Comparison of ENCODE assay signal across 1 cellular context in genomic region chr2:219561179-219562048, GRCh38.
A peak's percentile ranks its signal among the peaks of the same experiment; 100 is the strongest.
TF ChIP-seq lines count a peak whose summit lies in the region.

No MANE protein-coding gene starts in this region.

TF ChIP-seq in HepG2, 621 proteins besides CTCF, POLR2A, EP300 and RAD21 (continues in another document):
- TF ChIP-seq IRF9 (CRISPR knock-in tag; IDR thresholded peaks at IDR 0.05; ENCODE audit: borderline replicate concordance) = 0 out of 2 replicates have a peak, but pooled peaks have one; percentile 34
- no peak; the same call in 1 of the 2 replicates for TF ChIP-seq MAX (IDR thresholded peaks at IDR 0.05)
- TF ChIP-seq ZFP37 (CRISPR knock-in tag; IDR thresholded peaks at IDR 0.05; ENCODE audit: borderline replicate concordance) = no peak; the same call in 1 of the 2 replicates
- no peak for TF ChIP-seq CHD2 (IDR thresholded peaks at IDR 0.05; ENCODE audit: low read depth, low read length)
- peak; percentile 37; the same call in 1 of the 2 replicates for TF ChIP-seq ELF1 (CRISPR knock-in tag; IDR thresholded peaks at IDR 0.05)
- TF ChIP-seq, protein P1, sequence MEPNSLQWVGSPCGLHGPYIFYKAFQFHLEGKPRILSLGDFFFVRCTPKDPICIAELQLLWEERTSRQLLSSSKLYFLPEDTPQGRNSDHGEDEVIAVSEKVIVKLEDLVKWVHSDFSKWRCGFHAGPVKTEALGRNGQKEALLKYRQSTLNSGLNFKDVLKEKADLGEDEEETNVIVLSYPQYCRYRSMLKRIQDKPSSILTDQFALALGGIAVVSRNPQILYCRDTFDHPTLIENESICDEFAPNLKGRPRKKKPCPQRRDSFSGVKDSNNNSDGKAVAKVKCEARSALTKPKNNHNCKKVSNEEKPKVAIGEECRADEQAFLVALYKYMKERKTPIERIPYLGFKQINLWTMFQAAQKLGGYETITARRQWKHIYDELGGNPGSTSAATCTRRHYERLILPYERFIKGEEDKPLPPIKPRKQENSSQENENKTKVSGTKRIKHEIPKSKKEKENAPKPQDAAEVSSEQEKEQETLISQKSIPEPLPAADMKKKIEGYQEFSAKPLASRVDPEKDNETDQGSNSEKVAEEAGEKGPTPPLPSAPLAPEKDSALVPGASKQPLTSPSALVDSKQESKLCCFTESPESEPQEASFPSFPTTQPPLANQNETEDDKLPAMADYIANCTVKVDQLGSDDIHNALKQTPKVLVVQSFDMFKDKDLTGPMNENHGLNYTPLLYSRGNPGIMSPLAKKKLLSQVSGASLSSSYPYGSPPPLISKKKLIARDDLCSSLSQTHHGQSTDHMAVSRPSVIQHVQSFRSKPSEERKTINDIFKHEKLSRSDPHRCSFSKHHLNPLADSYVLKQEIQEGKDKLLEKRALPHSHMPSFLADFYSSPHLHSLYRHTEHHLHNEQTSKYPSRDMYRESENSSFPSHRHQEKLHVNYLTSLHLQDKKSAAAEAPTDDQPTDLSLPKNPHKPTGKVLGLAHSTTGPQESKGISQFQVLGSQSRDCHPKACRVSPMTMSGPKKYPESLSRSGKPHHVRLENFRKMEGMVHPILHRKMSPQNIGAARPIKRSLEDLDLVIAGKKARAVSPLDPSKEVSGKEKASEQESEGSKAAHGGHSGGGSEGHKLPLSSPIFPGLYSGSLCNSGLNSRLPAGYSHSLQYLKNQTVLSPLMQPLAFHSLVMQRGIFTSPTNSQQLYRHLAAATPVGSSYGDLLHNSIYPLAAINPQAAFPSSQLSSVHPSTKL (CRISPR knock-in tag; IDR thresholded peaks at IDR 0.05) = no peak
- no peak for TF ChIP-seq ZNF674 (CRISPR knock-in tag; IDR thresholded peaks at IDR 0.05; ENCODE audit: low read depth)
- 0 out of 2 replicates have a peak, but pooled peaks have one; percentile 14 for TF ChIP-seq ZNF446 (CRISPR knock-in tag; IDR thresholded peaks at IDR 0.05)
- peak; percentile 28; the same call in 1 of the 2 replicates for TF ChIP-seq ESRRA (CRISPR knock-in tag; IDR thresholded peaks at IDR 0.05; ENCODE audit: low read depth)
- no peak for TF ChIP-seq ZNF556 (CRISPR knock-in tag; IDR thresholded peaks at IDR 0.05; ENCODE audit: borderline replicate concordance)
- no peak for TF ChIP-seq TFDP1 (CRISPR knock-in tag; IDR thresholded peaks at IDR 0.05; ENCODE audit: borderline replicate concordance)
- no peak for TF ChIP-seq GMEB2 (CRISPR knock-in tag; IDR thresholded peaks at IDR 0.05; ENCODE audit: low read depth)
- TF ChIP-seq ZFX (CRISPR knock-in tag; IDR thresholded peaks at IDR 0.05; ENCODE audit: low read depth) = peak; percentile 18; the same call in 1 of the 2 replicates
- TF ChIP-seq RBM22 (optimal IDR thresholded peaks at IDR 0.05; ENCODE audit: low read length) = peak; percentile 50
- TF ChIP-seq SMC3 (IDR thresholded peaks at IDR 0.05; ENCODE audit: low read length) = 0 out of 2 replicates have a peak, but pooled peaks have one; percentile 5
- TF ChIP-seq ZNF577 (CRISPR knock-in tag; IDR thresholded peaks at IDR 0.05; ENCODE audit: borderline replicate concordance, low read depth) = no peak
- TF ChIP-seq HDAC2 (CRISPR knock-in tag; IDR thresholded peaks at IDR 0.05) = 0 out of 2 replicates have a peak, but pooled peaks have one; percentile 13
- TF ChIP-seq CBX5 (CRISPR knock-in tag; IDR thresholded peaks at IDR 0.05; ENCODE audit: borderline replicate concordance) = no peak
- TF ChIP-seq NR2C2 (CRISPR knock-in tag; IDR thresholded peaks at IDR 0.05; ENCODE audit: borderline replicate concordance) = no peak
- TF ChIP-seq SMAD1 (CRISPR knock-in tag; IDR thresholded peaks at IDR 0.05; ENCODE audit: borderline replicate concordance, low read depth) = no peak
- no peak for TF ChIP-seq GFI1 (CRISPR knock-in tag; IDR thresholded peaks at IDR 0.05; ENCODE audit: borderline replicate concordance)
- no peak for TF ChIP-seq ZSCAN22 (CRISPR knock-in tag; IDR thresholded peaks at IDR 0.05)
- TF ChIP-seq KDM4B (CRISPR knock-in tag; IDR thresholded peaks at IDR 0.05) = no peak
- peak; percentile 8; the same call in 1 of the 2 replicates for TF ChIP-seq ZNF605 (CRISPR knock-in tag; IDR thresholded peaks at IDR 0.05)
- TF ChIP-seq GATAD2A (CRISPR knock-in tag; IDR thresholded peaks at IDR 0.05) = no peak
- TF ChIP-seq ZNF720 (CRISPR knock-in tag; IDR thresholded peaks at IDR 0.05) = 0 out of 2 replicates have a peak, but pooled peaks have one; percentile 26
- TF ChIP-seq ZNF619 (CRISPR knock-in tag; IDR thresholded peaks at IDR 0.05) = no peak; the same call in 1 of the 2 replicates
- TF ChIP-seq ZNF614 (CRISPR knock-in tag; IDR thresholded peaks at IDR 0.05; ENCODE audit: borderline replicate concordance) = no peak
- no peak for TF ChIP-seq ZNF136 (CRISPR knock-in tag; IDR thresholded peaks at IDR 0.05; ENCODE audit: low read depth)
- TF ChIP-seq KLF11 (CRISPR knock-in tag; IDR thresholded peaks at IDR 0.05) = no peak
- TF ChIP-seq ZMYM4 (CRISPR knock-in tag; IDR thresholded peaks at IDR 0.05) = no peak
- TF ChIP-seq EED (CRISPR knock-in tag; IDR thresholded peaks at IDR 0.05) = peak; percentile 13; the same call in 1 of the 2 replicates
- TF ChIP-seq, protein P2, sequence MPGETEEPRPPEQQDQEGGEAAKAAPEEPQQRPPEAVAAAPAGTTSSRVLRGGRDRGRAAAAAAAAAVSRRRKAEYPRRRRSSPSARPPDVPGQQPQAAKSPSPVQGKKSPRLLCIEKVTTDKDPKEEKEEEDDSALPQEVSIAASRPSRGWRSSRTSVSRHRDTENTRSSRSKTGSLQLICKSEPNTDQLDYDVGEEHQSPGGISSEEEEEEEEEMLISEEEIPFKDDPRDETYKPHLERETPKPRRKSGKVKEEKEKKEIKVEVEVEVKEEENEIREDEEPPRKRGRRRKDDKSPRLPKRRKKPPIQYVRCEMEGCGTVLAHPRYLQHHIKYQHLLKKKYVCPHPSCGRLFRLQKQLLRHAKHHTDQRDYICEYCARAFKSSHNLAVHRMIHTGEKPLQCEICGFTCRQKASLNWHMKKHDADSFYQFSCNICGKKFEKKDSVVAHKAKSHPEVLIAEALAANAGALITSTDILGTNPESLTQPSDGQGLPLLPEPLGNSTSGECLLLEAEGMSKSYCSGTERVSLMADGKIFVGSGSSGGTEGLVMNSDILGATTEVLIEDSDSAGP (CRISPR knock-in tag; IDR thresholded peaks at IDR 0.05; ENCODE audit: borderline replicate concordance) = peak; percentile 48; the same call in 1 of the 2 replicates
- peak; percentile 97 for TF ChIP-seq AGO2 (optimal IDR thresholded peaks at IDR 0.05; ENCODE audit: low read depth, low read length)
- no peak for TF ChIP-seq ZNF530 (CRISPR knock-in tag; IDR thresholded peaks at IDR 0.05; ENCODE audit: low read depth)
- no peak for TF ChIP-seq ATF2 (CRISPR knock-in tag; IDR thresholded peaks at IDR 0.05)
- no peak for TF ChIP-seq IKZF5 (CRISPR knock-in tag; IDR thresholded peaks at IDR 0.05)
- no peak for TF ChIP-seq ZNF362 (CRISPR knock-in tag; IDR thresholded peaks at IDR 0.05; ENCODE audit: borderline replicate concordance)
- TF ChIP-seq IKZF4 (CRISPR knock-in tag; IDR thresholded peaks at IDR 0.05; ENCODE audit: borderline replicate concordance, low read depth, not compliant biosample characterization) = no peak
- TF ChIP-seq ZNF724P (CRISPR knock-in tag; IDR thresholded peaks at IDR 0.05; ENCODE audit: borderline replicate concordance) = 0 out of 2 replicates have a peak, but pooled peaks have one; percentile 20
- no peak for TF ChIP-seq FOXP1 (IDR thresholded peaks at IDR 0.05)
- no peak for TF ChIP-seq FOXP1 (CRISPR knock-in tag; IDR thresholded peaks at IDR 0.05)
- peak; percentile 24; the same call in 1 of the 2 replicates for TF ChIP-seq FOXO1 (CRISPR knock-in tag; IDR thresholded peaks at IDR 0.05)
- TF ChIP-seq ELF4 (CRISPR knock-in tag; IDR thresholded peaks at IDR 0.05; ENCODE audit: borderline replicate concordance) = no peak
- TF ChIP-seq, protein P3, sequence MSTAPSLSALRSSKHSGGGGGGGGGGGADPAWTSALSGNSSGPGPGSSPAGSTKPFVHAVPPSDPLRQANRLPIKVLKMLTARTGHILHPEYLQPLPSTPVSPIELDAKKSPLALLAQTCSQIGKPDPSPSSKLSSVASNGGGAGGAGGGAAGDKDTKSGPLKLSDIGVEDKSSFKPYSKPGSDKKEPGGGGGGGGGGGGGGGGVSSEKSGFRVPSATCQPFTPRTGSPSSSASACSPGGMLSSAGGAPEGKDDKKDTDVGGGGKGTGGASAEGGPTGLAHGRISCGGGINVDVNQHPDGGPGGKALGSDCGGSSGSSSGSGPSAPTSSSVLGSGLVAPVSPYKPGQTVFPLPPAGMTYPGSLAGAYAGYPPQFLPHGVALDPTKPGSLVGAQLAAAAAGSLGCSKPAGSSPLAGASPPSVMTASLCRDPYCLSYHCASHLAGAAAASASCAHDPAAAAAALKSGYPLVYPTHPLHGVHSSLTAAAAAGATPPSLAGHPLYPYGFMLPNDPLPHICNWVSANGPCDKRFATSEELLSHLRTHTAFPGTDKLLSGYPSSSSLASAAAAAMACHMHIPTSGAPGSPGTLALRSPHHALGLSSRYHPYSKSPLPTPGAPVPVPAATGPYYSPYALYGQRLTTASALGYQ (CRISPR knock-in tag; IDR thresholded peaks at IDR 0.05) = no peak
- TF ChIP-seq PRDM4 (CRISPR knock-in tag; IDR thresholded peaks at IDR 0.05; ENCODE audit: borderline replicate concordance) = no peak
